ENCODE assay signal across 31 cellular contexts in genomic region chr5:2267991-2268390, GRCh38.
"Had no signal": no experiment of that assay in that cellular context is flagged by ENCODE, and none has a peak within 500 bp of the region (broad histone marks: within the 10 kb centered on the region; RNA-seq: fewer than 3 reads in every experiment).

No MANE protein-coding gene starts in this region.

- H3K27ac ChIP-seq: adrenal gland, ascending aorta, cardiac muscle cell, VCaP had no signal

- H3K9me3 ChIP-seq: adrenal gland, ascending aorta had no signal

- H3K36me3 ChIP-seq: adrenal gland, ascending aorta, cardiac muscle cell had no signal

- DNase-seq: activated B cell treated with CpG ODN at 0.5 μM for 24 hours; activated CD4-positive, alpha-beta memory T cell treated with anti-CD3 and anti-CD28 coated beads for 36 hours; activated CD4-positive, alpha-beta T cell treated with anti-CD3 and anti-CD28 coated beads for 4 hours; activated CD4-positive, alpha-beta T cell treated with anti-CD3 and anti-CD28 coated beads, Interleukin-2, amount 10 ng/mL, durations not matched to agents 24 days and 14 days; activated CD4-positive, alpha-beta T cell treated with anti-CD3 and anti-CD28 coated beads, Interleukin-2, amount 50 U/mL, for 1 hour; activated CD4-positive, alpha-beta T cell treated with anti-CD3 and anti-CD28 coated beads, Interleukin-2, amount 50 U/mL, for 4 hours; activated CD4-positive, CD25-positive, alpha-beta regulatory T cell treated with anti-CD3 and anti-CD28 coated beads, Interleukin-2, amount 50 U/mL, for 72 hours; activated CD8-positive, alpha-beta memory T cell treated with anti-CD3 and anti-CD28 coated beads, Interleukin-2, amount 50 U/mL, for 4 hours; activated CD8-positive, alpha-beta T cell treated with anti-CD3 and anti-CD28 coated beads for 36 hours; activated effector memory CD4-positive, alpha-beta T cell treated with anti-CD3 and anti-CD28 coated beads, Interleukin-2, amount 50 U/mL, for 16 hours; activated gamma-delta T cell treated with Interleukin-2 at 50 U/mL for 16 hours; activated naive CD4-positive, alpha-beta T cell; activated naive CD4-positive, alpha-beta T cell treated with anti-CD3 and anti-CD28 coated beads for 36 hours; activated naive CD4-positive, alpha-beta T cell treated with anti-CD3 and anti-CD28 coated beads, Interleukin-2, amount 50 U/mL, for 16 hours; activated naive CD8-positive, alpha-beta T cell treated with anti-CD3 and anti-CD28 coated beads for 36 hours; activated T-cell treated with anti-CD3 and anti-CD28 coated beads for 4 hours; activated T-cell treated with anti-CD3 and anti-CD28 coated beads, Interleukin-2, amount 50 U/mL, for 1 hour; activated T-cell treated with anti-CD3 and anti-CD28 coated beads, Interleukin-2, amount 50 U/mL, for 4 hours; activated T-cell treated with anti-CD3 and anti-CD28 coated beads, Interleukin-2, amount 50 U/mL, for 72 hours; amygdala; anterior cingulate cortex; central memory CD4-positive, alpha-beta T cell; T-helper 1 cell; T-helper 2 cell; T-helper 9 cell had no signal

- H3K27me3 ChIP-seq: adrenal gland, ascending aorta, cardiac muscle cell had no signal

- ATAC-seq: activated CD8-positive, alpha-beta T cell treated with anti-CD3 and anti-CD28 coated beads for 36 hours; activated naive CD4-positive, alpha-beta T cell treated with anti-CD3 and anti-CD28 coated beads, Interleukin-2, amount 50 U/mL, for 72 hours; activated T-cell treated with anti-CD3 and anti-CD28 coated beads, Interleukin-2, amount 50 U/mL, for 4 hours; activated T-cell treated with anti-CD3 and anti-CD28 coated beads, Interleukin-2, amount 50 U/mL, for 72 hours; activated T-helper 17 cell treated with anti-CD3 and anti-CD28 coated beads, Interleukin-2, amount 50 U/mL, for 72 hours had no signal

- H3K4me1 ChIP-seq: adrenal gland, ascending aorta had no signal

- H3K4me3 ChIP-seq: adrenal gland, ascending aorta, cardiac muscle cell had no signal
